In genomic region chr2:43995733-43996533, GRCh38 we compare ENCODE assay signal across 8 cellular contexts. TPM values are rescaled to one million over a fixed set of nuclear protein-coding genes. Genes with fewer than 3 reads are reported as not detected.
DNase-seq lines count a peak whose midpoint lies in the region; ATAC-seq and TF ChIP-seq lines count a peak whose summit lies in the region.

TSS of gene LRPPRC (minus strand) at chr2:43995989. CDS start at chr2:43995947, 42 bp downstream.

- no peaks in the 10 kb centered on the region for H3K9me3 ChIP-seq in left ventricle myocardium inferior (replicated peaks)

- H3K27me3 Mint-ChIP-seq in progenitor cell of endocrine pancreas, result no peaks in the 10 kb centered on the region

- intact Hi-C loops in left ventricle myocardium inferior (cut with micrococcal nuclease), result no loop called here

- H3K9me3 Mint-ChIP-seq in progenitor cell of endocrine pancreas (ENCODE audit: low read depth), result no peaks in the 10 kb centered on the region

- peak; percentile 92 for ATAC-seq in HG02885 (IDR thresholded peaks at IDR 0.05; ENCODE audit: poor library complexity, unreplicated experiment)

- TF ChIP-seq CTCF in left ventricle myocardium inferior (IDR thresholded peaks at IDR 0.05; ENCODE audit: borderline replicate concordance), result no peak
- TF ChIP-seq CTCF in progenitor cell of endocrine pancreas (IDR thresholded peaks at IDR 0.05; ENCODE audit: unreplicated experiment), result no peak

- H3K27ac ChIP-seq in angular gyrus (ENCODE audit: low read depth, low read length) (peak within 1 kb of the TSS; percentile 98), left ventricle myocardium inferior (replicated peaks) (peak within 1 kb of the TSS; percentile 90)

- peaks cover 4% of the 10 kb centered on the region for H3K36me3 ChIP-seq in left ventricle myocardium inferior

- H3K4me3 ChIP-seq in left ventricle myocardium inferior, result peak within 1 kb of the TSS; percentile 87

- H3K4me1 Mint-ChIP-seq in progenitor cell of endocrine pancreas (ENCODE audit: low read depth), result peaks cover 27% of the 10 kb centered on the region

- peak; percentile 80 for TF ChIP-seq POLR2A in GM15510 (IDR thresholded peaks at IDR 0.05; ENCODE audit: borderline replicate concordance, extremely low read depth, insufficient read length)

- H3K36me3 Mint-ChIP-seq in progenitor cell of endocrine pancreas (ENCODE audit: insufficient read depth), result peaks cover 16% of the 10 kb centered on the region

- peak; percentile 93 for DNase-seq in NCI-H187 (lab: John Stamatoyannopoulos, UW)
- DNase-seq in T-helper 2 cell, result peak; percentile 70 to 96 (median 86)
- DNase-seq in left ventricle myocardium inferior, result peak; percentile 92
- DNase-seq in progenitor cell of endocrine pancreas (ENCODE audit: low spot score, unreplicated experiment), result peak; percentile 73
- peak; percentile 95 for DNase-seq in ureter (ENCODE audit: low spot score)

- no peaks in the 10 kb centered on the region for H3K27me3 ChIP-seq in left ventricle myocardium inferior (ENCODE audit: low read depth)

- peaks cover 38% of the 10 kb centered on the region for H3K4me1 ChIP-seq in left ventricle myocardium inferior

- H3K27ac Mint-ChIP-seq in progenitor cell of endocrine pancreas, result peak within 1 kb of the TSS; percentile 100

- H3K4me3 Mint-ChIP-seq in progenitor cell of endocrine pancreas (ENCODE audit: low read depth), result peak within 1 kb of the TSS; percentile 91

RNA-seq across cellular contexts. Expression of gene LRPPRC, which starts in this region (rescaled TPM):
- total RNA-seq in left ventricle myocardium inferior (85.8 TPM), progenitor cell of endocrine pancreas (105 and 114 TPM in 2 replicates), ureter (119 TPM)

Comparison
In these comparisons a context has a peak if more than half of its experiments do, and no peak if none do; other contexts are left out.
1. Peak in every context shown above with its lines: DNase-seq, ATAC-seq, H3K4me3 ChIP-seq and H3K27ac ChIP-seq.